Comparison of ENCODE assay signal across 15 cellular contexts in the genomic region with DNA sequence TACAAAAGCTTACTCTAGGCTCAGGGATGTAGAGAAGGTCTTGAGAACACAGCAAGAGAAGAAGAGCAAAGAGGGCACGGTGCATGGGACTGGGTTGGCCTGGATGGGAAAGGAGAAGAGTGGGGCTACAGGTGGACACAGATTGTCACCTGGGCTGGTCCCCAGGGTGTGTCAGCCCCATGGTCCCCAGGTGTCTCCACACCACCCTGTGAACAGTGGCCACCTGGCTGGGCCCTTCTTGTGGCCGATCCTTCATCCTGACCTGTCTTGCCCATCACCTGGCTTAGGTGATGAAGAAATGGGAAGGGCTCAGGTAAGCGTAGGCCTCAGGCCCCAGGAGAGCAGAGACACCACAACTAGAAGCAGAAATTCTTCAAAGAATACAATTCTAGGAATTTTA.
"Had no signal": no experiment of that assay in that cellular context is flagged by ENCODE, and none has a peak within 500 bp of the region (broad histone marks: within the 10 kb centered on the region; RNA-seq: fewer than 3 reads in every experiment).

No MANE protein-coding gene starts in this region.

- DNase-seq: cortex of kidney; effector CD8-positive, alpha-beta T cell; heart right ventricle; kidney glomerular epithelial cell; mesendoderm; naive B cell; nephron progenitor cell; stimulated activated CD4-positive, alpha-beta T cell treated with anti-CD3 and anti-CD28 coated beads, Interleukin-2, amount 100 ng/mL, for 48 hours; stimulated activated naive CD8-positive, alpha-beta T cell treated with anti-CD3 and anti-CD28 coated beads, Interleukin-15, Interleukin-2, amounts not matched to agents 100 U/mL and 50 U/mL, for 24 hours; tibial artery; upper lobe of left lung; uterus had no signal

- H3K4me3 Mint-ChIP-seq: naive B cell, nephron progenitor cell had no signal

- H3K4me2 ChIP-seq: smooth muscle cell had no signal

- H3K4me3 ChIP-seq: dorsolateral prefrontal cortex, heart right ventricle, right atrium auricular region, smooth muscle cell, tibial artery, upper lobe of left lung, uterus had no signal

- H3K36me3 ChIP-seq: heart right ventricle, right atrium auricular region, tibial artery, upper lobe of left lung, uterus had no signal

- H3K27me3 ChIP-seq: right atrium auricular region, tibial artery, upper lobe of left lung, uterus had no signal

- H3K27ac Mint-ChIP-seq: nephron progenitor cell had no signal

- H3K4me1 Mint-ChIP-seq: naive B cell had no signal

- H3K4me1 ChIP-seq: heart right ventricle, right atrium auricular region, upper lobe of left lung, uterus had no signal

- H3K36me3 Mint-ChIP-seq: naive B cell had no signal

- H3K27ac ChIP-seq: heart right ventricle, right atrium auricular region, tibial artery, upper lobe of left lung, uterus had no signal

- H3K9me3 ChIP-seq: right atrium auricular region, tibial artery, upper lobe of left lung, uterus had no signal
